ENCODE assay signal across 8 cellular contexts in genomic region chr15:55897560-55898336, GRCh38.
DNase-seq lines count a peak whose midpoint lies in the region; ATAC-seq lines count a peak whose summit lies in the region.

No MANE protein-coding gene starts in this region.

- no peaks in the 10 kb centered on the region for H3K27me3 Mint-ChIP-seq in CD8-positive, alpha-beta memory T cell

- no peaks in the 10 kb centered on the region for H3K27me3 ChIP-seq in adipocyte (replicated peaks; ENCODE audit: control insufficient read depth, insufficient read depth, low read length)
- no peaks in the 10 kb centered on the region for H3K27me3 ChIP-seq in CD8-positive, alpha-beta memory T cell (ENCODE audit: insufficient read depth, low read length, poor library complexity, severe bottlenecking)

- H3K36me3 ChIP-seq in adipocyte (ENCODE audit: control insufficient read depth, insufficient read depth, low read length, severe bottlenecking): no peaks in the 10 kb centered on the region
- H3K36me3 ChIP-seq in CD8-positive, alpha-beta memory T cell (ENCODE audit: insufficient read depth, low read length): no peaks in the 10 kb centered on the region

- peaks cover 16% of the 10 kb centered on the region for H3K4me1 ChIP-seq in adipocyte (ENCODE audit: control insufficient read depth, insufficient read depth, low read length)
- H3K4me1 ChIP-seq in CD8-positive, alpha-beta memory T cell (ENCODE audit: insufficient read depth, low read length): no peaks in the 10 kb centered on the region

- ATAC-seq in HG03354 (IDR thresholded peaks at IDR 0.05; ENCODE audit: poor library complexity, severe bottlenecking, unreplicated experiment): no peak

- H3K4me1 Mint-ChIP-seq in CD8-positive, alpha-beta memory T cell: peaks cover 4 to 15% (median 11%) of the 10 kb centered on the region in 3 donors

- no peaks in the 10 kb centered on the region for H3K9me3 Mint-ChIP-seq in CD8-positive, alpha-beta memory T cell

- peaks cover 0 to 2% (median 0%) of the 10 kb centered on the region in 3 donors for H3K36me3 Mint-ChIP-seq in CD8-positive, alpha-beta memory T cell

- H3K27ac Mint-ChIP-seq in CD8-positive, alpha-beta memory T cell: no peak overlapping the region

- peak; percentile 21 for DNase-seq in stimulated activated CD4-positive, alpha-beta T cell treated with anti-CD3 and anti-CD28 coated beads, Interleukin-15, amount 100 ng/mL, for 24 hours
- no peak for DNase-seq in stimulated activated CD4-positive, alpha-beta T cell treated with anti-CD3 and anti-CD28 coated beads, Interleukin-4, amount 100 ng/mL, for 24 hours
- DNase-seq in NCI-H1092 (lab: John Stamatoyannopoulos, UW) (peak; percentile 7), adipocyte (ENCODE audit: low read depth) (peak; percentile 73), hippocampal formation (lab: John Stamatoyannopoulos, UW) (peak; percentile 9)
- peak; percentile 30 for DNase-seq in stimulated activated CD8-positive, alpha-beta memory T cell treated with anti-CD3 and anti-CD28 coated beads, Interleukin-4, amount 100 ng/mL, for 48 hours
- DNase-seq in CD8-positive, alpha-beta memory T cell: no peak

- H3K9me3 ChIP-seq in adipocyte (ENCODE audit: control insufficient read depth, low read length): no peaks in the 10 kb centered on the region
- no peaks in the 10 kb centered on the region for H3K9me3 ChIP-seq in CD8-positive, alpha-beta memory T cell (ENCODE audit: low read length)

- no peak overlapping the region for H3K27ac ChIP-seq in CD8-positive, alpha-beta memory T cell (ENCODE audit: low read depth, low read length)

- peak overlapping the region; percentile 41 for H3K9ac ChIP-seq in adipocyte (ENCODE audit: low read length)

- no peak overlapping the region for H3K4me3 ChIP-seq in adipocyte (ENCODE audit: low read length)
- no peak overlapping the region for H3K4me3 ChIP-seq in CD8-positive, alpha-beta memory T cell (ENCODE audit: low read length)

- H3K4me3 Mint-ChIP-seq in CD8-positive, alpha-beta memory T cell: no peak overlapping the region

- CTCF ChIA-PET in CD8-positive, alpha-beta memory T cell (lab: Charles Lee): no interaction called here

- POLR2A ChIA-PET in CD8-positive, alpha-beta memory T cell (lab: Charles Lee): no interaction called here

Comparison
In these comparisons a context has a peak if more than half of its experiments do, and no peak if none do; other contexts are left out.
1. DNase-seq: peak in stimulated activated CD4-positive, alpha-beta T cell treated with anti-CD3 and anti-CD28 coated beads, Interleukin-15, amount 100 ng/mL, for 24 hours (single experiment), NCI-H1092 (single experiment), adipocyte (single experiment), hippocampal formation (2 of 2) and stimulated activated CD8-positive, alpha-beta memory T cell treated with anti-CD3 and anti-CD28 coated beads, Interleukin-4, amount 100 ng/mL, for 48 hours (single experiment); none in stimulated activated CD4-positive, alpha-beta T cell treated with anti-CD3 and anti-CD28 coated beads, Interleukin-4, amount 100 ng/mL, for 24 hours (single experiment) and CD8-positive, alpha-beta memory T cell (0 of 5).